Comparison of ENCODE assay signal across 18 cellular contexts in the genomic region with DNA sequence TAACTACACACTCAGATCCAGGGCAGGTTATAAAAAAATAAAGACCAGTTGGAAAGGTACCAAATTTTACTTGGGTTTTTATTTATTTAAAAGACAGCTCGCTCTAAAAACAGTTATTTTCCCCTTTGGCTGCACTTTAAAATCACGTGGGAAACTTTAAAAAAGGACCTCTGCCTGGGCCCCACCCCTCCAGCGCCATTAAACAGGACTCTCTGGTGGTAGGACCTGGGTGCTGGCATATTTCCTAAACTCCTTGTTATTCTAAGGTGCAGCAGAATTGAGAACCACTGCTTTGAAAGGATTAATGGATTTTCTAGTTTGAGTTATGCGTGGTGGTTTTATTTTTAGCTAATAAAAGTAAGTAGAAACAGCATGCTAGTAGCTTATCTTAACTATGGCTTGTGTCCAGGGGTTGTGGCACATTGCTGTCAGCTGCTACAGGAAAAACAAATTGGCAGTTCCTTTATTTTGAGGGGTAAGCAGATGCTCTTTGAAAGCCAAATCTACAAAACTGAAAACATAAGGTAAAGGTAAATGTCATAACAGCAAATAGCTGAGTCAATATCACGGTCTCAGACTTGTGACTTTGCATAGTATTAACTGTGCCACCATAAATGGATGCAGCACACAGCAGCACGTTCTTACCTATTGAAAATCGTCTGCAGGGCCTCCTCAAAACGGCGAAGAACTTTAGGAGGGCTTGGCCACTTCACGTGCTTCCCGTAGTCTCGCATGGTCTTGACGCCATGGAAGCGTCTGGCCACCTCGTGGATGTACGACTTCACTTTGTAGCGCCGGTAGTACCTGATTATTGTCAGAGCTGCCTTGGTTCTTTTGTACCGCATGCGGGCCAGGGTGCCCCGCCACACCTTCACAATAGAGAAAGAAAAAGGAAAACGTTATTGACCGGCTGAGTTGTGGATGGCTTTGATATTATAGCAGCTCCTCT.
DNase-seq lines count a peak whose midpoint lies in the region; ATAC-seq and TF ChIP-seq lines count a peak whose summit lies in the region.
"Had no signal": no experiment of that assay in that cellular context is flagged by ENCODE, and none has a peak within 500 bp of the region (broad histone marks: within the 10 kb centered on the region; RNA-seq: fewer than 3 reads in every experiment).

No MANE protein-coding gene starts in this region.

- no peaks in the 10 kb centered on the region for H3K36me3 Mint-ChIP-seq in osteocyte (ENCODE audit: unreplicated experiment)

- H3K4me3 Mint-ChIP-seq in osteocyte (ENCODE audit: unreplicated experiment) = no peak overlapping the region
- H3K4me3 Mint-ChIP-seq: activated CD4-positive, alpha-beta T cell treated with anti-CD3 and anti-CD28 coated beads, Interleukin-2, amount 10 ng/mL, durations not matched to agents 7 days and 5 days; activated naive CD8-positive, alpha-beta T cell; naive thymus-derived CD4-positive, alpha-beta T cell had no signal

- H3K9me3 ChIP-seq in right cardiac atrium (ENCODE audit: control insufficient read depth, low read length) = no peaks in the 10 kb centered on the region
- no peaks in the 10 kb centered on the region for H3K9me3 ChIP-seq in thoracic aorta
- H3K9me3 ChIP-seq: esophagus squamous epithelium, gastrocnemius medialis, ovary, suprapubic skin had no signal

- no peaks in the 10 kb centered on the region for H3K9me3 Mint-ChIP-seq in osteocyte (ENCODE audit: unreplicated experiment)
- H3K9me3 Mint-ChIP-seq: activated CD4-positive, alpha-beta T cell treated with anti-CD3 and anti-CD28 coated beads, Interleukin-2, amount 10 ng/mL, durations not matched to agents 7 days and 5 days; naive thymus-derived CD4-positive, alpha-beta T cell had no signal

- 59% methylated on average over 23 of the region's 23 CpGs for WGBS in right cardiac atrium

- no peak overlapping the region for H3K27ac Mint-ChIP-seq in osteocyte (ENCODE audit: unreplicated experiment)
- H3K27ac Mint-ChIP-seq: activated CD4-positive, alpha-beta T cell treated with anti-CD3 and anti-CD28 coated beads, Interleukin-2, amount 10 ng/mL, durations not matched to agents 7 days and 5 days; activated naive CD8-positive, alpha-beta T cell; naive thymus-derived CD4-positive, alpha-beta T cell had no signal

- DNase-seq in NAMALWA (ENCODE audit: low spot score) (peak; percentile 2), right cardiac atrium (no peak), thoracic aorta (ENCODE audit: low spot score) (no peak), kidney tubule cell (ENCODE audit: low spot score) (no peak), osteocyte (ENCODE audit: extremely low spot score, unreplicated experiment) (no peak)
- DNase-seq: DMS79, esophagus squamous epithelium had no signal

- H3K27me3 ChIP-seq in right cardiac atrium (ENCODE audit: control insufficient read depth, insufficient read depth) = no peaks in the 10 kb centered on the region
- H3K27me3 ChIP-seq in thoracic aorta (replicated peaks; ENCODE audit: insufficient read depth) = no peaks in the 10 kb centered on the region
- H3K27me3 ChIP-seq: brain microvascular endothelial cell, esophagus squamous epithelium, gastrocnemius medialis, ovary, suprapubic skin had no signal

- peaks cover 21% of the 10 kb centered on the region for H3K36me3 ChIP-seq in thoracic aorta
- H3K36me3 ChIP-seq: brain microvascular endothelial cell, gastrocnemius medialis, ovary, WERI-Rb-1 had no signal

- peaks cover 5% of the 10 kb centered on the region for H3K27me3 Mint-ChIP-seq in osteocyte (ENCODE audit: unreplicated experiment)
- H3K27me3 Mint-ChIP-seq: activated CD4-positive, alpha-beta T cell treated with anti-CD3 and anti-CD28 coated beads, Interleukin-2, amount 10 ng/mL, durations not matched to agents 7 days and 5 days; activated naive CD8-positive, alpha-beta T cell had no signal

- ATAC-seq in right cardiac atrium (peak; percentile 43 to 72), thoracic aorta (ENCODE audit: insufficient number of reproducible peaks, low FRiP score, low read depth) (peak; percentile 5), HG03439 (IDR thresholded peaks at IDR 0.05; ENCODE audit: unreplicated experiment) (no peak)

- H3K27ac ChIP-seq in angular gyrus (ENCODE audit: low read depth, low read length) (peak overlapping the region; percentile 37), right cardiac atrium (ENCODE audit: low read length) (no peak overlapping the region), thoracic aorta (peak overlapping the region; percentile 8 to 23)
- H3K27ac ChIP-seq: brain microvascular endothelial cell, esophagus squamous epithelium, gastrocnemius medialis, suprapubic skin, WERI-Rb-1 had no signal

- H3K4me1 ChIP-seq in right cardiac atrium (ENCODE audit: control insufficient read depth, insufficient read depth, low read length) (no peaks in the 10 kb centered on the region), thoracic aorta (ENCODE audit: control insufficient read depth in 1 of 2, low read depth in 2 of 2) (peaks cover 15 to 36% of the 10 kb centered on the region in 2 donors)
- H3K4me1 ChIP-seq: suprapubic skin had no signal

- no peaks in the 10 kb centered on the region for H3K4me1 Mint-ChIP-seq in osteocyte (ENCODE audit: unreplicated experiment)
- H3K4me1 Mint-ChIP-seq: activated CD4-positive, alpha-beta T cell treated with anti-CD3 and anti-CD28 coated beads, Interleukin-2, amount 10 ng/mL, durations not matched to agents 7 days and 5 days had no signal

- H3K4me3 ChIP-seq in right cardiac atrium (ENCODE audit: low read length) (no peak overlapping the region), thoracic aorta (peak overlapping the region; percentile 9)
- H3K4me3 ChIP-seq: esophagus squamous epithelium, gastrocnemius medialis, ovary, SK-N-MC, suprapubic skin had no signal

- intact Hi-C loops in right cardiac atrium (cut with DNase I) = loop anchor here in 2 of 4 donors (5.0 to 10.0 kb wide), 2 partner anchors 94 to 174 kb away; partner anchors contain the start of gene CDK5R1 (in 1 of the 2)

- TF ChIP-seq CTCF in thoracic aorta (IDR thresholded peaks at IDR 0.05) (no peak), osteocyte (IDR thresholded peaks at IDR 0.05) (no peak)
